ENCODE assay signal across 11 cellular contexts in the genomic region with DNA sequence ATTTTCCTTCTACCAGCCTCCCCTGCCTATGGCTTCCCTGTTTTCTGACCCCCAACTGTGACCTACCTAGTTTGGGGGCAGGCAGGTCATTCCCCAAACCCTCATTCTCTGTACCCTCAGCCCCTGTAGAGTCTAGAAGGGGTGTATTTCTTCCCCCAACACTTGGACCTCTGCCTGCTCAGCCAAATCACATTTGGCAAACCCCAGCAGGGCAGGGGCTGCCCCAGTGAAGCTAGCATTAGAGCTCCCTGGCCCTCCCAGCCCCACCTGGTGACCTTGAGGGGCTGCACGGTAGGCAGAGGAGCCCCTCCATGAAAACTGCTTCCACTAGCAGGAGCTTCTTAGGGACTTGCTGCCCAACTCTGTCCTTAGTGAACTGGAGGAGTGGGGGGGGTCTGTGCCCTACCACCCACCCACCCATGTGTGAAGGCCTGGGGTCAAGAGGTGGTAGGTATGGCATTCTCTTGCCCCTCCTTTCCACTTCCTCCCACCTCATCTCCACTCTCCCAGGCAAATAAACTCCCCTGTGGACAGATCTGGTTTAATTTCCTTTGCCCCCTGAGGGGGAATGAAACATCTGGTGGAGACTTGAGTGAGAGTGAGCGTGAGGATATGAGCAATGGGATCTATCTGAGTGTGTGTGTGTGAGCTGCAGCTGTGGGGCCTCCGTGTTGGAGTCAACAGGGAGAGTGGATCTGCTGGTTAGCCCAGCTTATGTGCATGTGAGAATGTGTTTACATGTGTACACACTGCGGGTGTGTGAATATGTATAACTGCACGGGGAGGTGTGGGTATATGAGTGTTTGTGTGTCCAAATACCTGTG. TPM values are rescaled to one million over a fixed set of nuclear protein-coding genes. Genes with fewer than 3 reads are reported as not detected.
A peak's percentile ranks its signal among the peaks of the same experiment; 100 is the strongest.
DNase-seq lines count a peak whose midpoint lies in the region; ATAC-seq and TF ChIP-seq lines count a peak whose summit lies in the region.
"Had no signal": no experiment of that assay in that cellular context is flagged by ENCODE, and none has a peak within 500 bp of the region (broad histone marks: within the 10 kb centered on the region; RNA-seq: fewer than 3 reads in every experiment).

No MANE protein-coding gene starts in this region.

- H3K9me2 ChIP-seq in HCT116 (ENCODE audit: insufficient read depth), result no peaks in the 10 kb centered on the region

- intact Hi-C loops in HCT116 (cut with micrococcal nuclease), result no loop called here

- H3K27ac ChIP-seq in C4-2B, result peak overlapping the region; percentile 75
- no peak overlapping the region for H3K27ac ChIP-seq in HCT116 (ENCODE audit: low read depth, low read length)
- peak overlapping the region; percentile 54; the same call in 1 of the 2 replicates for H3K27ac ChIP-seq in WERI-Rb-1
- H3K27ac ChIP-seq: colonic mucosa had no signal

- TF ChIP-seq RAD21 in HCT116 (IDR thresholded peaks at IDR 0.05; ENCODE audit: low read depth), result no peak

- no peak for TF ChIP-seq POLR2A in HCT116 (IDR thresholded peaks at IDR 0.05; ENCODE audit: borderline replicate concordance, extremely low read depth, insufficient read depth, insufficient read length)

- BruUV-seq in HCT116 (replicated peaks; lab: Mats Ljungman, UMichigan), result TSS peak; percentile 36

- no peak overlapping the region for H3K4me3 ChIP-seq in HCT116 (replicated peaks in 1 of 2; ENCODE audit: low read depth in 1 of 2, low read length in 2 of 2)
- H3K4me3 ChIP-seq in WERI-Rb-1 (ENCODE audit: low read depth, low read length), result no peak overlapping the region
- H3K4me3 ChIP-seq: colonic mucosa had no signal

- RAD21 ChIA-PET in HCT116 (lab: Charles Lee; ENCODE audit: low non-redundant PET in 1 of 2, low total read pairs in 2 of 2, uncharacterized antibody in 2 of 2, unreplicated experiment in 2 of 2), result no interaction called here

- no peak overlapping the region for H3K27ac Mint-ChIP-seq in memory B cell
- H3K27ac Mint-ChIP-seq in activated CD8-positive, alpha-beta T cell treated with anti-CD3 and anti-CD28 coated beads, Interleukin-2, amount 10 ng/mL, durations not matched to agents 7 days and 5 days, result no peak overlapping the region
- H3K27ac Mint-ChIP-seq: activated naive CD8-positive, alpha-beta T cell treated with anti-CD3 and anti-CD28 coated beads, Interleukin-2, amount 50 U/mL, for 24 hours had no signal

- H3K36me3 Mint-ChIP-seq in memory B cell, result peaks cover 10% of the 10 kb centered on the region
- no peaks in the 10 kb centered on the region for H3K36me3 Mint-ChIP-seq in activated CD8-positive, alpha-beta T cell treated with anti-CD3 and anti-CD28 coated beads, Interleukin-2, amount 10 ng/mL, durations not matched to agents 7 days and 5 days (ENCODE audit: low read depth)

- DNase-seq in HCT116 (ENCODE audit: low read depth, low spot score), result no peak
- DNase-seq in WERI-Rb-1, result no peak
- no peak for DNase-seq in memory B cell (ENCODE audit: low spot score in 2 of 2)
- no peak for DNase-seq in OCI-M1 (lab: John Stamatoyannopoulos, UW)
- DNase-seq in activated CD8-positive, alpha-beta T cell treated with anti-CD3 and anti-CD28 coated beads, Interleukin-2, amount 10 ng/mL, durations not matched to agents 7 days and 5 days, result no peak
- no peak for DNase-seq in mesenteric fat pad (ENCODE audit: low spot score)
- DNase-seq: activated naive CD8-positive, alpha-beta T cell treated with anti-CD3 and anti-CD28 coated beads, Interleukin-2, amount 50 U/mL, for 24 hours; colonic mucosa; NCI-H2081 had no signal

- H3K4me3 Mint-ChIP-seq in memory B cell, result peak overlapping the region; percentile 85
- H3K4me3 Mint-ChIP-seq in activated CD8-positive, alpha-beta T cell treated with anti-CD3 and anti-CD28 coated beads, Interleukin-2, amount 10 ng/mL, durations not matched to agents 7 days and 5 days, result no peak overlapping the region

- H3K4me2 ChIP-seq in HCT116 (ENCODE audit: low read length), result peak overlapping the region; percentile 97

- H2AFZ ChIP-seq in HCT116 (ENCODE audit: low read depth, low read length, poor library complexity, severe bottlenecking), result no peak overlapping the region

- H4K20me1 ChIP-seq in HCT116 (ENCODE audit: insufficient read depth), result no peaks in the 10 kb centered on the region

- TF ChIP-seq CTCF in C4-2B (conservative IDR thresholded peaks at IDR 0.05) (no peak), HCT116 (IDR thresholded peaks at IDR 0.05 in 2 of 3, conservative IDR thresholded peaks at IDR 0.05 in 1 of 3; ENCODE audit: borderline replicate concordance in 1 of 3, insufficient read depth in 1 of 3, low read depth in 2 of 3, low read length in 2 of 3) (no peak), WERI-Rb-1 (IDR thresholded peaks at IDR 0.05; ENCODE audit: low read depth, low read length) (no peak)

- H3K4me1 Mint-ChIP-seq in memory B cell, result peaks cover 72% of the 10 kb centered on the region
- H3K4me1 Mint-ChIP-seq in activated CD8-positive, alpha-beta T cell treated with anti-CD3 and anti-CD28 coated beads, Interleukin-2, amount 10 ng/mL, durations not matched to agents 7 days and 5 days (ENCODE audit: low read depth), result peaks cover 61% of the 10 kb centered on the region

- no peak overlapping the region for H3K9ac ChIP-seq in HCT116 (ENCODE audit: low read length)

- H3K9me3 Mint-ChIP-seq in memory B cell, result no peaks in the 10 kb centered on the region
- no peaks in the 10 kb centered on the region for H3K9me3 Mint-ChIP-seq in activated CD8-positive, alpha-beta T cell treated with anti-CD3 and anti-CD28 coated beads, Interleukin-2, amount 10 ng/mL, durations not matched to agents 7 days and 5 days (ENCODE audit: insufficient read depth)
- H3K9me3 Mint-ChIP-seq: activated naive CD8-positive, alpha-beta T cell treated with anti-CD3 and anti-CD28 coated beads, Interleukin-2, amount 50 U/mL, for 24 hours had no signal

- H3K27me3 ChIP-seq in HCT116 (ENCODE audit: insufficient read depth, low read length), result no peaks in the 10 kb centered on the region
- peaks cover 12% of the 10 kb centered on the region for H3K27me3 ChIP-seq in WERI-Rb-1 (ENCODE audit: insufficient read depth, low read depth, severe bottlenecking)

- H3K79me2 ChIP-seq in HCT116 (ENCODE audit: insufficient read depth, low read length), result no peaks in the 10 kb centered on the region

- POLR2A ChIA-PET in HCT116 (lab: Charles Lee), result interaction anchor here (0.9 kb wide), 1 partner anchor 25 kb away, joined by 3 read pairs; no protein-coding TSS in a partner anchor
- POLR2A ChIA-PET in activated CD8-positive, alpha-beta T cell treated with anti-CD3 and anti-CD28 coated beads, Interleukin-2, amount 10 ng/mL, durations not matched to agents 7 days and 5 days (lab: Charles Lee), result no interaction called here

- no peaks in the 10 kb centered on the region for H3K9me3 ChIP-seq in HCT116 (ENCODE audit: control insufficient read depth in 1 of 2, insufficient read depth in 1 of 2, low read depth in 1 of 2, low read length in 2 of 2)
- no peaks in the 10 kb centered on the region for H3K9me3 ChIP-seq in WERI-Rb-1 (ENCODE audit: severe bottlenecking)
- H3K9me3 ChIP-seq: colonic mucosa had no signal

- H3K36me3 ChIP-seq in HCT116 (ENCODE audit: control insufficient read depth in 1 of 2, insufficient read depth in 2 of 2, low read length in 2 of 2) (no peaks in the 10 kb centered on the region), WERI-Rb-1 (no peaks in the 10 kb centered on the region)
- H3K36me3 ChIP-seq: colonic mucosa had no signal

- CTCF ChIA-PET in HCT116 (lab: Charles Lee), result interaction anchor here (2.3 kb wide), 1 partner anchor 25 kb away, joined by 15 read pairs; no protein-coding TSS in a partner anchor
- CTCF ChIA-PET in activated CD8-positive, alpha-beta T cell treated with anti-CD3 and anti-CD28 coated beads, Interleukin-2, amount 10 ng/mL, durations not matched to agents 7 days and 5 days (lab: Charles Lee), result interaction anchor here (0.9 to 2.2 kb wide), 2 partner anchors 11 to 25 kb away, joined by 3 to 15 read pairs; partner anchors contain the start of gene SHMT2

- peaks cover 15 to 46% of the 10 kb centered on the region in 2 experiments for H3K4me1 ChIP-seq in HCT116 (ENCODE audit: control insufficient read depth in 1 of 2, insufficient read depth in 2 of 2, low read length in 2 of 2)

- H3K27me3 Mint-ChIP-seq in memory B cell, result peaks cover 44% of the 10 kb centered on the region
- H3K27me3 Mint-ChIP-seq in activated CD8-positive, alpha-beta T cell treated with anti-CD3 and anti-CD28 coated beads, Interleukin-2, amount 10 ng/mL, durations not matched to agents 7 days and 5 days (ENCODE audit: low read depth), result peaks cover 86% of the 10 kb centered on the region

- ATAC-seq in HCT116, result no peak
- no peak for ATAC-seq in memory B cell (ENCODE audit: low read depth)
- ATAC-seq in activated CD8-positive, alpha-beta T cell treated with anti-CD3 and anti-CD28 coated beads, Interleukin-2, amount 10 ng/mL, durations not matched to agents 7 days and 5 days, result no peak
- ATAC-seq in GM18870 (IDR thresholded peaks at IDR 0.05; ENCODE audit: unreplicated experiment), result no peak
- ATAC-seq: activated naive CD8-positive, alpha-beta T cell treated with anti-CD3 and anti-CD28 coated beads, Interleukin-2, amount 50 U/mL, for 24 hours had no signal

TF ChIP-seq in HCT116, 20 proteins besides CTCF, POLR2A, EP300 and RAD21:
- no peak for TF ChIP-seq TCF7L2 (IDR thresholded peaks at IDR 0.05; ENCODE audit: borderline replicate concordance, extremely low read depth, insufficient read depth, insufficient read length)
- TF ChIP-seq POLR2AphosphoS5 (IDR thresholded peaks at IDR 0.05; ENCODE audit: low read depth, low read length), result no peak
- no peak for TF ChIP-seq JUND (IDR thresholded peaks at IDR 0.05)
- no peak for TF ChIP-seq SIN3A (IDR thresholded peaks at IDR 0.05; ENCODE audit: low read depth)

RNA-seq across cellular contexts. Expression of gene NXPH4, which starts 1.6 kb away (rescaled TPM):
- total RNA-seq in HCT116 (2021; ENCODE audit: unreplicated experiment) (20.0 TPM), mesenteric fat pad (1.4 TPM)
- polyA plus RNA-seq in HCT116 (2012), result 13.6 and 16.2 TPM in 2 replicates
- under 1 TPM; 0.39 to 0.40 TPM for total RNA-seq in activated CD8-positive, alpha-beta T cell treated with anti-CD3 and anti-CD28 coated beads, Interleukin-2, amount 10 ng/mL, durations not matched to agents 7 days and 5 days

RNA-seq across cellular contexts. Expression of gene SHMT2, which starts 11.3 kb away (rescaled TPM):
- total RNA-seq in HCT116 (2021; ENCODE audit: unreplicated experiment), result 280 TPM
- 319 and 327 TPM in 2 replicates for polyA plus RNA-seq in HCT116 (2012)
- 100 to 1,000 TPM; 194 to 208 TPM for total RNA-seq in activated CD8-positive, alpha-beta T cell treated with anti-CD3 and anti-CD28 coated beads, Interleukin-2, amount 10 ng/mL, durations not matched to agents 7 days and 5 days
- total RNA-seq in mesenteric fat pad, result 62.3 TPM

RNA-seq across cellular contexts. Expression of gene STAC3, which starts 32.7 kb away (rescaled TPM):
- total RNA-seq in HCT116 (2021; ENCODE audit: unreplicated experiment), result 2.5 TPM
- polyA plus RNA-seq in HCT116 (2012), result 1.3 and 2.4 TPM in 2 replicates
- 1 to 10 TPM; 7.5 to 9.9 TPM for total RNA-seq in activated CD8-positive, alpha-beta T cell treated with anti-CD3 and anti-CD28 coated beads, Interleukin-2, amount 10 ng/mL, durations not matched to agents 7 days and 5 days
- total RNA-seq in mesenteric fat pad, result 3.9 TPM
